In genomic region chr15:43104426-43104825, GRCh38 we compare ENCODE assay signal across 10 cellular contexts. TPM values are rescaled to one million over a fixed set of nuclear protein-coding genes. Genes with fewer than 3 reads are reported as not detected.
DNase-seq lines count a peak whose midpoint lies in the region; ATAC-seq and TF ChIP-seq lines count a peak whose summit lies in the region.
"Had no signal": no experiment of that assay in that cellular context is flagged by ENCODE, and none has a peak within 500 bp of the region (broad histone marks: within the 10 kb centered on the region; RNA-seq: fewer than 3 reads in every experiment).

No MANE protein-coding gene starts in this region.

- intact Hi-C loops in testis (cut with DNase I; ENCODE audit: low total_unique reads): no loop called here

- no peaks in the 10 kb centered on the region for H3K9me3 ChIP-seq in testis

- in situ Hi-C loops in astrocyte of the cerebellum (cut with HindIII; ENCODE audit: low sequenced_read_pairs): no loop called here

- peak overlapping the region; percentile 96 for H3K4me3 ChIP-seq in AG04449 (ENCODE audit: low read depth, low read length)
- peak overlapping the region; percentile 95 for H3K4me3 ChIP-seq in astrocyte of the cerebellum (ENCODE audit: low read depth, low read length)
- H3K4me3 ChIP-seq in testis: no peak overlapping the region

- H3K27me3 ChIP-seq in testis: no peaks in the 10 kb centered on the region

- no peak overlapping the region for H3K27ac Mint-ChIP-seq in HFFc6
- no peak overlapping the region for H3K27ac Mint-ChIP-seq in mesothelial cell of epicardium

- H3K4me1 Mint-ChIP-seq in HFFc6 (ENCODE audit: low read depth): peaks cover 48% of the 10 kb centered on the region
- H3K4me1 Mint-ChIP-seq in mesothelial cell of epicardium: peaks cover 26% of the 10 kb centered on the region

- H3K9me3 Mint-ChIP-seq in HFFc6: no peaks in the 10 kb centered on the region
- H3K9me3 Mint-ChIP-seq in mesothelial cell of epicardium: no peaks in the 10 kb centered on the region

- H3K27ac ChIP-seq in testis: no peak overlapping the region

- CTCF ChIA-PET in AG04449 (lab: Yijun Ruan, JAX): no interaction called here

- DNase-seq in AG04449 (ENCODE audit: low read depth, low spot score) (no peak), HFFc6 (no peak), astrocyte of the cerebellum (ENCODE audit: low read depth) (no peak), mesothelial cell of epicardium (ENCODE audit: low spot score in 2 of 2, unreplicated experiment in 2 of 2) (no peak), activated gamma-delta T cell (lab: John Stamatoyannopoulos, UW) (no peak), anterior cingulate cortex (lab: John Stamatoyannopoulos, UW) (no peak), testis (no peak)
- DNase-seq: foreskin melanocyte, NCI-H1436 had no signal

- TF ChIP-seq CTCF in AG04449 (IDR thresholded peaks at IDR 0.05; ENCODE audit: insufficient read depth, low read length, missing control alignments) (no peak), HFFc6 (IDR thresholded peaks at IDR 0.05) (no peak), astrocyte of the cerebellum (IDR thresholded peaks at IDR 0.05; ENCODE audit: low read depth, low read length, missing control alignments) (no peak), mesothelial cell of epicardium (IDR thresholded peaks at IDR 0.05; ENCODE audit: unreplicated experiment) (no peak), testis (IDR thresholded peaks at IDR 0.05) (no peak)

- H3K4me3 Mint-ChIP-seq in HFFc6: peak overlapping the region; percentile 95
- H3K4me3 Mint-ChIP-seq in mesothelial cell of epicardium: peak overlapping the region; percentile 15

- no peak for TF ChIP-seq POLR2A in testis (IDR thresholded peaks at IDR 0.05)

- peaks cover 29% of the 10 kb centered on the region for H3K36me3 Mint-ChIP-seq in HFFc6 (ENCODE audit: low read depth)
- peaks cover 21% of the 10 kb centered on the region for H3K36me3 Mint-ChIP-seq in mesothelial cell of epicardium

- H3K27me3 Mint-ChIP-seq in HFFc6 (ENCODE audit: insufficient read depth) (peaks cover 2% of the 10 kb centered on the region; the same call in 1 of the 2 replicates), mesothelial cell of epicardium (ENCODE audit: low read depth) (peaks cover 3% of the 10 kb centered on the region)

- no peaks in the 10 kb centered on the region for H3K36me3 ChIP-seq in testis (ENCODE audit: low read depth, missing control alignments)

- 40 to 56% methylated on average over 5 of the region's 5 CpGs for WGBS in testis, 2 donors

- H3K4me1 ChIP-seq in testis: peaks cover 20% of the 10 kb centered on the region

- POLR2A ChIA-PET in AG04449 (lab: Yijun Ruan, JAX): no interaction called here

- no peak for ATAC-seq in HG02588 (IDR thresholded peaks at IDR 0.05; ENCODE audit: unreplicated experiment)

RNA-seq across cellular contexts. Expression of gene UBR1, which starts 1.4 kb away (rescaled TPM):
- 10 to 100 TPM; 24.6 to 30.1 (median 26.8) TPM for total RNA-seq in HFFc6 (2021; fragmentation: NEBNext Ultra II Directional; extraction: Animal tissue kit (Norgen Biotek cat#: 25700))
- total RNA-seq in mesothelial cell of epicardium (29.9 to 36.4 TPM (median 33.4 TPM) in 3 replicates), testis (10 to 100 TPM; 36.5 to 40.7 TPM)
- polyA plus RNA-seq in testis (ENCODE audit: insufficient read depth, low read depth, low replicate concordance): 21.3 TPM

RNA-seq across cellular contexts. Expression of gene TMEM62, which starts 29.0 kb away (rescaled TPM):
- 10 to 100 TPM in 4 of 6 experiments, 1 to 10 TPM in 2; 8.2 to 12.1 (median 11.2) TPM for total RNA-seq in HFFc6 (2021; fragmentation: NEBNext Ultra II Directional; extraction: Animal tissue kit (Norgen Biotek cat#: 25700))
- total RNA-seq in mesothelial cell of epicardium: 12.4 to 13.4 TPM (median 12.9 TPM) in 3 replicates
- 10 to 100 TPM; 22.8 to 29.0 TPM for total RNA-seq in testis
- polyA plus RNA-seq in testis (ENCODE audit: insufficient read depth, low read depth, low replicate concordance): 8.3 TPM

Comparison
In these comparisons a context has a peak if more than half of its experiments do, and no peak if none do; other contexts are left out.
1. H3K4me3 ChIP-seq: peak in AG04449 (single experiment) and astrocyte of the cerebellum (single experiment); none in testis (0 of 2).